Comparison of ENCODE assay signal across 11 cellular contexts in the genomic region with DNA sequence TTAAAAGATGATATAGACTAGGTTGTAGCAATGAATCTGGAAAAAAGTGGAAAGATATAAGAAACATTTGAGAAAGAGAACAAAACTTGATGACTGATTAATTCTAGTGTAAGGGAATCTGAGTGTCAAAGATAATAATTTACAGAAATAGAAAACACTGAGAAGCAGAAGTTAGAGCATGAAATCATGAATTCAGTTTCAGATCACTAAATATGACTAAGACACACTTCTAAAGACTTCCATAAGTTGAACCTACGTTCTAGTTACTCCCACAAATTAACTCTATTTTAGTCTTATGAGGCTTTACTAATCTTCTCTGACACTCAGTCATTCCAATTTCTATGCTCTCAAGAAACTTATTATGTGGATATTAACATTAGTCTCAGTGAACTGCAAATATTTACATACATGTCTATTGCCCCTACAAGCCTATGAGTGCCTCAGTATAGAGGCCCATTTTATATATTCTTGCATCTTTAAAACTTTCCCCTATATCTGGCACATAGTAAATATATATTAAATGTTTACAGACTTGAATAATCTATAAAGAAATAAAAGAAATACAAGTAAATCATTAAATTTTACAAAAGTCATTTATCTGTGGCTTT. TPM values are rescaled to one million over a fixed set of nuclear protein-coding genes. Genes with fewer than 3 reads are reported as not detected.
A peak's percentile ranks its signal among the peaks of the same experiment; 100 is the strongest.
DNase-seq lines count a peak whose midpoint lies in the region; ATAC-seq lines count a peak whose summit lies in the region.
"Had no signal": no experiment of that assay in that cellular context is flagged by ENCODE, and none has a peak within 500 bp of the region (broad histone marks: within the 10 kb centered on the region; RNA-seq: fewer than 3 reads in every experiment).

No MANE protein-coding gene starts in this region.

- no peaks in the 10 kb centered on the region for H3K27me3 Mint-ChIP-seq in activated CD4-positive, alpha-beta memory T cell treated with anti-CD3 and anti-CD28 coated beads, Interleukin-2, amount 10 ng/mL, durations not matched to agents 7 days and 5 days
- H3K27me3 Mint-ChIP-seq: brain had no signal

- no peaks in the 10 kb centered on the region for H3K9me3 Mint-ChIP-seq in activated CD4-positive, alpha-beta memory T cell treated with anti-CD3 and anti-CD28 coated beads, Interleukin-2, amount 10 ng/mL, durations not matched to agents 7 days and 5 days
- H3K9me3 Mint-ChIP-seq: brain had no signal

- no peaks in the 10 kb centered on the region for H3K4me1 Mint-ChIP-seq in activated CD4-positive, alpha-beta memory T cell treated with anti-CD3 and anti-CD28 coated beads, Interleukin-2, amount 10 ng/mL, durations not matched to agents 7 days and 5 days
- H3K4me1 Mint-ChIP-seq: brain had no signal

- CTCF ChIA-PET in activated CD4-positive, alpha-beta memory T cell treated with anti-CD3 and anti-CD28 coated beads, Interleukin-2, amount 10 ng/mL, durations not matched to agents 7 days and 5 days (lab: Charles Lee) = no interaction called here

- POLR2A ChIA-PET in activated CD4-positive, alpha-beta memory T cell treated with anti-CD3 and anti-CD28 coated beads, Interleukin-2, amount 10 ng/mL, durations not matched to agents 7 days and 5 days (lab: Charles Lee) = no interaction called here

- peak; percentile 3 for DNase-seq in glomerular visceral epithelial cell (ENCODE audit: extremely low spot score)
- no peak for DNase-seq in HPDE6-E6E7 (ENCODE audit: extremely low spot score)
- no peak for DNase-seq in cerebellum (ENCODE audit: low spot score)
- DNase-seq in activated CD4-positive, alpha-beta memory T cell treated with anti-CD3 and anti-CD28 coated beads, Interleukin-2, amount 10 ng/mL, durations not matched to agents 7 days and 5 days = no peak
- DNase-seq: left ventricle myocardium inferior, NCI-H1048 had no signal

- peaks cover 62% of the 10 kb centered on the region for H3K36me3 Mint-ChIP-seq in activated CD4-positive, alpha-beta memory T cell treated with anti-CD3 and anti-CD28 coated beads, Interleukin-2, amount 10 ng/mL, durations not matched to agents 7 days and 5 days (ENCODE audit: low read depth)

- ATAC-seq in GM18909 (IDR thresholded peaks at IDR 0.05; ENCODE audit: poor library complexity, unreplicated experiment) = peak; percentile 97
- peak; percentile 90 for ATAC-seq in GM21723 (IDR thresholded peaks at IDR 0.05; ENCODE audit: unreplicated experiment)
- ATAC-seq in HG03342 (IDR thresholded peaks at IDR 0.05; ENCODE audit: unreplicated experiment) = peak; percentile 92
- ATAC-seq: HCT116 had no signal

- no peak overlapping the region for H3K27ac Mint-ChIP-seq in activated CD4-positive, alpha-beta memory T cell treated with anti-CD3 and anti-CD28 coated beads, Interleukin-2, amount 10 ng/mL, durations not matched to agents 7 days and 5 days
- H3K27ac Mint-ChIP-seq: brain had no signal

- H3K4me3 Mint-ChIP-seq in activated CD4-positive, alpha-beta memory T cell treated with anti-CD3 and anti-CD28 coated beads, Interleukin-2, amount 10 ng/mL, durations not matched to agents 7 days and 5 days = no peak overlapping the region
- H3K4me3 Mint-ChIP-seq: brain had no signal

RNA-seq across cellular contexts. Expression of a gene that starts 30.4 kb away (rescaled TPM):
- 65.4 TPM for total RNA-seq in cerebellum
- 10 to 100 TPM; 33.7 to 34.7 TPM for total RNA-seq in activated CD4-positive, alpha-beta memory T cell treated with anti-CD3 and anti-CD28 coated beads, Interleukin-2, amount 10 ng/mL, durations not matched to agents 7 days and 5 days
